ENCODE assay signal across 26 cellular contexts in the genomic region with DNA sequence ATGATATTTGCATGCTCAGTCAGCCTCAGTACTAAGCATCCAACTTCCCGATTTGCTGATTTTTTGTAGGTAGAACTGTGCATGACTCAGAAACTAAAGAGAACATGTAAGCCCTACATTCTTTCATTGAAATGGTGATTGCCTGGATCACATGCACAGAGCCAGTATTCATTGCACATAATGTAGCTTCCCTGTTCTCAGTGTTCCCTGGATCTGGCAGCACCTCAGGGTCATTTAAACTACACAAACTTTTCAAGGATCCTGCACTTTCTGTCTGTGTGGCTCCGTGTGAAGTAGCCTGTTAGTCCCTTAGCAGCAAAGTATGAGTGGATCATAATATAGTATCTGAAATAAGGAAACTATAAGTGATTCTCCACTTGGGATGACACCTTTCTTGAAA.
"Had no signal": no experiment of that assay in that cellular context is flagged by ENCODE, and none has a peak within 500 bp of the region (broad histone marks: within the 10 kb centered on the region; RNA-seq: fewer than 3 reads in every experiment).

No MANE protein-coding gene starts in this region.

- DNase-seq: cerebellar nuclear complex; effector CD4-positive, alpha-beta T cell; gastrocnemius medialis; heart right ventricle; kidney glomerular epithelial cell; mammary epithelial cell; mucosa of descending colon; naive thymus-derived CD8-positive, alpha-beta T cell; nucleus accumbens; ovary; retina; right lobe of liver; stimulated activated CD4-positive, alpha-beta T cell treated with anti-CD3 and anti-CD28 coated beads, Interleukin-2, amount 100 ng/mL, for 24 hours; stimulated activated CD4-positive, alpha-beta T cell treated with anti-CD3 and anti-CD28 coated beads, Interleukin-4, amount 100 ng/mL, for 4 hours; stimulated activated naive B cell treated with anti-CD40 and anti-IgM and Interleukin-4, amounts not matched to agents 10 μg/mL and 1 μg/mL and 100 μg/mL, for 72 hours; stomach; substantia nigra; thyroid gland had no signal

- H3K27me3 ChIP-seq: gastrocnemius medialis, heart right ventricle, ovary, right lobe of liver, stomach, thyroid gland had no signal

- H3K27ac ChIP-seq: coronary artery, gastrocnemius medialis, heart right ventricle, ovary, prostate gland, right lobe of liver, skin epidermis, stomach, thyroid gland had no signal

- H3K9me3 ChIP-seq: gastrocnemius medialis, heart right ventricle, mucosa of descending colon, ovary, prostate gland, right lobe of liver, stomach, thyroid gland had no signal

- H3K36me3 Mint-ChIP-seq: naive thymus-derived CD8-positive, alpha-beta T cell; stimulated activated naive B cell treated with anti-CD40 and anti-IgM and Interleukin-4, amounts not matched to agents 10 μg/mL and 1 μg/mL and 100 μg/mL, for 72 hours; type B pancreatic cell had no signal

- FAIRE-seq: islet of Langerhans, urothelium cell line had no signal

- H3K27me3 Mint-ChIP-seq: stimulated activated naive B cell treated with anti-CD40 and anti-IgM and Interleukin-4, amounts not matched to agents 10 μg/mL and 1 μg/mL and 100 μg/mL, for 72 hours; type B pancreatic cell had no signal

- H3K36me3 ChIP-seq: gastrocnemius medialis, heart right ventricle, ovary, prostate gland, right lobe of liver, stomach, thyroid gland had no signal

- H3K9me3 Mint-ChIP-seq: stimulated activated naive B cell treated with anti-CD40 and anti-IgM and Interleukin-4, amounts not matched to agents 10 μg/mL and 1 μg/mL and 100 μg/mL, for 72 hours; type B pancreatic cell had no signal

- H3K4me1 Mint-ChIP-seq: naive thymus-derived CD8-positive, alpha-beta T cell; stimulated activated naive B cell treated with anti-CD40 and anti-IgM and Interleukin-4, amounts not matched to agents 10 μg/mL and 1 μg/mL and 100 μg/mL, for 72 hours had no signal

- H3K4me1 ChIP-seq: heart right ventricle, prostate gland, right lobe of liver, stomach, thyroid gland had no signal

- H3K27ac Mint-ChIP-seq: naive thymus-derived CD8-positive, alpha-beta T cell; stimulated activated naive B cell treated with anti-CD40 and anti-IgM and Interleukin-4, amounts not matched to agents 10 μg/mL and 1 μg/mL and 100 μg/mL, for 72 hours; type B pancreatic cell had no signal

- ATAC-seq: gastrocnemius medialis; heart right ventricle; left lobe of liver; mucosa of descending colon; naive thymus-derived CD8-positive, alpha-beta T cell; right lobe of liver; stimulated activated naive B cell treated with anti-CD40 and anti-IgM and Interleukin-4, amounts not matched to agents 10 μg/mL and 1 μg/mL and 100 μg/mL, for 72 hours had no signal

- H3K4me3 ChIP-seq: coronary artery, gastrocnemius medialis, heart right ventricle, mucosa of descending colon, ovary, prostate gland, right lobe of liver, skin epidermis, stomach, thyroid gland had no signal

- H3K4me3 Mint-ChIP-seq: naive thymus-derived CD8-positive, alpha-beta T cell; neural crest cell; stimulated activated naive B cell treated with anti-CD40 and anti-IgM and Interleukin-4, amounts not matched to agents 10 μg/mL and 1 μg/mL and 100 μg/mL, for 72 hours; type B pancreatic cell had no signal
